Comparison of ENCODE assay signal across 17 cellular contexts in the genomic region with DNA sequence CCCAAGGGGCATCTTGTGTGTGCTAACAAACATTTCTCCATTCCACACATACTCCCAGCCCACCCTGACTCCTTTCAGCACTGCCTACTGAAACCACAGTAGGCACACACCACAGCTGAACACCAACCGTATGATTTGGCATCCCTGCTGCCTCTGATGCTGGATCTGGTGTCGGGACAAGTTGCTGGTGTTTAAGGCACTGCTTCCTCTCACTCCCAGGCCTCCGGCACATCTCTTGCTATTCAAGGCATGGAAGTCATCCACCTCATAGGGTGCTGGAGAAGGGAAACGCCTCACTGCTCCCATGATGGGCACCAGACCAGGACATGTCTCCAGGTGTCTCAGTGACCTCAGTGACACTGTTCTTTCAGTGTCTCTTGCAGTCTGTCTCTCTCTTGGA. TPM values are rescaled to one million over a fixed set of nuclear protein-coding genes. Genes with fewer than 3 reads are reported as not detected.
DNase-seq lines count a peak whose midpoint lies in the region; ATAC-seq, FAIRE-seq and TF ChIP-seq lines count a peak whose summit lies in the region.
"Had no signal": no experiment of that assay in that cellular context is flagged by ENCODE, and none has a peak within 500 bp of the region (broad histone marks: within the 10 kb centered on the region; RNA-seq: fewer than 3 reads in every experiment).

No MANE protein-coding gene starts in this region.

- FAIRE-seq in GM18507 (lab: Jason Lieb, UNC) (peak; percentile 41), bronchial epithelial cell (lab: Jason Lieb, UNC) (peak; percentile 76)
- FAIRE-seq: GM12891, H54, K562 had no signal

- H3K9me3 Mint-ChIP-seq in stimulated activated naive CD8-positive, alpha-beta T cell treated with anti-CD3 and anti-CD28 coated beads, Interleukin-15, amount 100 ng/mL, for 72 hours: no peaks in the 10 kb centered on the region
- H3K9me3 Mint-ChIP-seq: CD4-positive, CD25-positive, alpha-beta regulatory T cell had no signal

- no peaks in the 10 kb centered on the region for H3K27me3 ChIP-seq in bronchial epithelial cell (ENCODE audit: control insufficient read depth, insufficient read depth, low read length)
- H3K27me3 ChIP-seq: BLaER1 treated with 17β-estradiol and CSF1 and Interleukin-3, amounts not matched to agents 10 nM and 100 nM had no signal

- H3K36me3 ChIP-seq in bronchial epithelial cell (ENCODE audit: control insufficient read depth, insufficient read depth, low read length): no peaks in the 10 kb centered on the region
- H3K36me3 ChIP-seq: BLaER1 treated with 17β-estradiol and CSF1 and Interleukin-3, amounts not matched to agents 10 nM and 100 nM had no signal

- H3K27me3 Mint-ChIP-seq in stimulated activated naive CD8-positive, alpha-beta T cell treated with anti-CD3 and anti-CD28 coated beads, Interleukin-15, amount 100 ng/mL, for 72 hours: no peaks in the 10 kb centered on the region

- intact Hi-C loops in sciatic nerve (cut with DNase I): no loop called here

- no peak overlapping the region for H3K4me3 ChIP-seq in bronchial epithelial cell (ENCODE audit: low read depth, low read length)
- H3K4me3 ChIP-seq: BLaER1 treated with 17β-estradiol and CSF1 and Interleukin-3, amounts not matched to agents 10 nM and 100 nM; K562 had no signal

- TF ChIP-seq CTCF in bronchial epithelial cell (IDR thresholded peaks at IDR 0.05; ENCODE audit: insufficient read depth, low read length, severe bottlenecking): no peak

- DNase-seq in GM18507 (ENCODE audit: extremely low spot score, insufficient read length, low read depth): no peak
- no peak for DNase-seq in bronchial epithelial cell (ENCODE audit: low read depth)
- peak; percentile 28 for DNase-seq in mesenteric fat pad (ENCODE audit: low spot score)
- DNase-seq in sciatic nerve (ENCODE audit: low spot score): peak; percentile 23
- DNase-seq in cerebellum (ENCODE audit: low spot score): no peak
- DNase-seq in stimulated activated naive CD8-positive, alpha-beta T cell treated with anti-CD3 and anti-CD28 coated beads, Interleukin-15, amount 100 ng/mL, for 72 hours: no peak
- DNase-seq: ACHN; CD4-positive, CD25-positive, alpha-beta regulatory T cell; DMS79 had no signal

- ATAC-seq in sciatic nerve (no peak), GM21619 (IDR thresholded peaks at IDR 0.05; ENCODE audit: unreplicated experiment) (no peak)
- no peak for ATAC-seq in stimulated activated naive CD8-positive, alpha-beta T cell treated with anti-CD3 and anti-CD28 coated beads, Interleukin-15, amount 100 ng/mL, for 72 hours
- ATAC-seq: HCT116, K562 had no signal

- H3K4me3 Mint-ChIP-seq in stimulated activated naive CD8-positive, alpha-beta T cell treated with anti-CD3 and anti-CD28 coated beads, Interleukin-15, amount 100 ng/mL, for 72 hours: no peak overlapping the region
- H3K4me3 Mint-ChIP-seq: CD4-positive, CD25-positive, alpha-beta regulatory T cell had no signal

- H3K27ac Mint-ChIP-seq in stimulated activated naive CD8-positive, alpha-beta T cell treated with anti-CD3 and anti-CD28 coated beads, Interleukin-15, amount 100 ng/mL, for 72 hours: no peak overlapping the region

- peaks cover 7% of the 10 kb centered on the region for H3K4me1 Mint-ChIP-seq in stimulated activated naive CD8-positive, alpha-beta T cell treated with anti-CD3 and anti-CD28 coated beads, Interleukin-15, amount 100 ng/mL, for 72 hours

RNA-seq across cellular contexts. Expression of a gene that starts 2.4 kb away (rescaled TPM):
- total RNA-seq in bronchial epithelial cell: 0.26 TPM in 1 of 2 replicates, not detected in the other
- not detected for total RNA-seq in mesenteric fat pad
- not detected for total RNA-seq in sciatic nerve
- total RNA-seq in cerebellum: not detected
- total RNA-seq: A172; CD4-positive, CD25-positive, alpha-beta regulatory T cell; G401; K562 had no signal

Comparison
In these comparisons a context has a peak if more than half of its experiments do, and no peak if none do; other contexts are left out.
1. DNase-seq: peak in mesenteric fat pad (single experiment) and sciatic nerve (single experiment); none in GM18507 (single experiment), bronchial epithelial cell (single experiment), cerebellum (single experiment) and stimulated activated naive CD8-positive, alpha-beta T cell treated with anti-CD3 and anti-CD28 coated beads, Interleukin-15, amount 100 ng/mL, for 72 hours (0 of 2).